In the genomic region with DNA sequence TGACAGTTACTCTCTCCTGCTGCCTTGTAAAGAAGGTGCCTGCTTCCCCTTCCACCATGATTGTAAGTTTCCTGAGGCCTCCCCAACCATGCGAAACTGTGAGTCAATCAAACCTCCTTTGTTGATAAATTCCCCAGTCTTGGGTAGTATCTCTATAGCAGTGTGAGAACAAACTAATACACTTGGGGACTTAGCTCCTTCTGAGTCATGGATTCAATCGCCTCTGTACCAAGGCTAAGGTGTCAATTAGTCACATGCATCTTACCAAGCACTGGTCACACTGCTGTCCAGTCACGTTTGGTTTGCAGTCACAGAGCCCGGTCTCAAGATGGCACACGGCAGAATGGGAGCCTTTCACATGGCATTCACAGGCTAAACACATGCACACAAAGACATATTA, we compare ENCODE assay signal across 23 cellular contexts.
"Had no signal": no experiment of that assay in that cellular context is flagged by ENCODE, and none has a peak within 500 bp of the region (broad histone marks: within the 10 kb centered on the region; RNA-seq: fewer than 3 reads in every experiment).

No MANE protein-coding gene starts in this region.

- ATAC-seq: activated CD4-positive, alpha-beta T cell treated with anti-CD3 and anti-CD28 coated beads for 36 hours; Panc1 had no signal

- DNase-seq: activated CD4-positive, alpha-beta memory T cell treated with anti-CD3 and anti-CD28 coated beads, Interleukin-2, amount 10 ng/mL, durations not matched to agents 7 days and 5 days; activated CD4-positive, alpha-beta T cell treated with anti-CD3 and anti-CD28 coated beads for 36 hours; activated CD4-positive, alpha-beta T cell treated with anti-CD3 and anti-CD28 coated beads, Interleukin-2, amount 50 U/mL, for 1 hour; activated gamma-delta T cell treated with Interleukin-2 at 50 U/mL for 16 hours; activated naive CD4-positive, alpha-beta T cell treated with anti-CD3 and anti-CD28 coated beads, Interleukin-2, amount 10 ng/mL, durations not matched to agents 7 days and 5 days; activated naive CD8-positive, alpha-beta T cell treated with anti-CD3 and anti-CD28 coated beads for 36 hours; activated T-cell treated with anti-CD3 and anti-CD28 coated beads for 4 hours; activated T-cell treated with anti-CD3 and anti-CD28 coated beads, Interleukin-2, amount 50 U/mL, for 48 hours; cerebellar nuclear complex; KG1; NCI-H1092; NCI-H1417; NCI-H1694; NCI-H2029; NCI-H2107; NCI-H345; NCI-H510A; NCI-H69; NK-92 treated with Interleukin-12 subunit alpha and Interleukin-12 subunit beta, amount 100 ng/mL, for 24 hours; OCI-M1; SHP77; WERI-Rb-1 had no signal

- H3K36me3 ChIP-seq: WERI-Rb-1 had no signal
